Comparison of ENCODE assay signal across 1 cellular context in the genomic region with DNA sequence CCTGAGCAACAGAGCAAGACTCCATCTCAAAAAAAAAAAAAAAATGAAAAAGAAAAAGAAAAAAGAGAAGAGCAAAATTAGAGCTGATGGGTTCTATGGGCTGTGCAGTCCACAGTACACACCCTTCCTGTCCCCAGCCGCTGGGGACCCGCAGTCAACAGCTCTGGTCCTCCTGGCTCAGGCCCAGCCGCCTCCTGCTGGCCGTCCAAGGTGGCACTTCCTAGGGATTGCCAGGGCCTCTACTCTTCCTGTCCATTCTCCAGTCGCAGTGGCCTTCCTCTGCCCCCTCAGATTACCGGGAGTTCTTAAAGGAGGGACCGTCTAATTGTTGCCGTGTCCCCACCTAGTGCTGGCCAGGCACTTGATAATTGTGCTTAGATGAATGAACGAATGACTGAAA.
TF ChIP-seq lines count a peak whose summit lies in the region.

No MANE protein-coding gene starts in this region.

TF ChIP-seq in SK-N-SH, 30 proteins besides CTCF, POLR2A, EP300 and RAD21 (continued from another document):
- TF ChIP-seq, protein P1, sequence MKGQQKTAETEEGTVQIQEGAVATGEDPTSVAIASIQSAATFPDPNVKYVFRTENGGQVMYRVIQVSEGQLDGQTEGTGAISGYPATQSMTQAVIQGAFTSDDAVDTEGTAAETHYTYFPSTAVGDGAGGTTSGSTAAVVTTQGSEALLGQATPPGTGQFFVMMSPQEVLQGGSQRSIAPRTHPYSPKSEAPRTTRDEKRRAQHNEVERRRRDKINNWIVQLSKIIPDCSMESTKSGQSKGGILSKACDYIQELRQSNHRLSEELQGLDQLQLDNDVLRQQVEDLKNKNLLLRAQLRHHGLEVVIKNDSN (IDR thresholded peaks at IDR 0.05; ENCODE audit: borderline replicate concordance, low read depth) = no peak
